In genomic region chr4:188282620-188283232, GRCh38 we compare ENCODE assay signal across 14 cellular contexts.
DNase-seq lines count a peak whose midpoint lies in the region; ATAC-seq and TF ChIP-seq lines count a peak whose summit lies in the region.
"Had no signal": no experiment of that assay in that cellular context is flagged by ENCODE, and none has a peak within 500 bp of the region (broad histone marks: within the 10 kb centered on the region; RNA-seq: fewer than 3 reads in every experiment).

No MANE protein-coding gene starts in this region.

- intact Hi-C loops in Right ventricle myocardium superior (cut with DNase I) (no loop called here), mucosa of descending colon (cut with DNase I, micrococcal nuclease) (no loop called here), aorta (cut with DNase I) (no loop called here)

- DNase-seq in cardiac muscle cell (ENCODE audit: low read depth in 1 of 2, low spot score in 1 of 2), result peak in 1 of 2 donors; percentile 29
- DNase-seq in Right ventricle myocardium superior, result no peak
- DNase-seq in foreskin keratinocyte, result no peak
- DNase-seq in mucosa of descending colon, result peak in 2 of 3 donors; percentile 7 to 35
- DNase-seq in aorta, result no peak
- no peak for DNase-seq in SHP77 treated with DMSO at 0.1 percent for 48 hours (lab: John Stamatoyannopoulos, UW)
- DNase-seq in MV-4-11 (lab: John Stamatoyannopoulos, UW), result no peak
- DNase-seq: activated CD4-positive, alpha-beta T cell treated with anti-CD3 and anti-CD28 coated beads for 4 hours; activated effector memory CD4-positive, alpha-beta T cell treated with Interleukin-2 at 50 U/mL for 16 hours; naive B cell; stimulated activated CD4-positive, alpha-beta T cell treated with anti-CD3 and anti-CD28 coated beads, Interleukin-1b, Interleukin-23, amount 100 ng/mL, for 48 hours; stimulated activated naive CD8-positive, alpha-beta T cell treated with anti-CD3 and anti-CD28 coated beads, Interleukin-15, Interleukin-2, amounts not matched to agents 100 U/mL and 50 U/mL, for 24 hours had no signal

- H3K36me3 ChIP-seq in cardiac muscle cell (no peaks in the 10 kb centered on the region), mucosa of descending colon (ENCODE audit: low read depth) (no peaks in the 10 kb centered on the region), aorta (ENCODE audit: control insufficient read depth in 1 of 2, insufficient read depth in 2 of 2, low read length in 1 of 2) (no peaks in the 10 kb centered on the region)
- H3K36me3 ChIP-seq: SJSA1 had no signal

- peak overlapping the region; percentile 10 for H3K4me3 ChIP-seq in cardiac muscle cell
- H3K4me3 ChIP-seq in mucosa of descending colon, result no peak overlapping the region
- no peak overlapping the region for H3K4me3 ChIP-seq in aorta (ENCODE audit: low read length in 2 of 2)
- H3K4me3 ChIP-seq: SJSA1 had no signal

- H3K9me3 ChIP-seq in cardiac muscle cell (ENCODE audit: low read depth) (no peaks in the 10 kb centered on the region), mucosa of descending colon (no peaks in the 10 kb centered on the region), aorta (ENCODE audit: control insufficient read depth, low read length) (no peaks in the 10 kb centered on the region)

- no peak for ATAC-seq in Right ventricle myocardium superior (ENCODE audit: poor library complexity)
- ATAC-seq in foreskin keratinocyte, result peak; percentile 69
- ATAC-seq in mucosa of descending colon, result peak; percentile 78
- peak; percentile 44 for ATAC-seq in aorta (ENCODE audit: low FRiP score)
- no peak for ATAC-seq in HG02588 (IDR thresholded peaks at IDR 0.05; ENCODE audit: unreplicated experiment)
- ATAC-seq: stimulated activated naive CD8-positive, alpha-beta T cell treated with anti-CD3 and anti-CD28 coated beads, Interleukin-15, Interleukin-2, amounts not matched to agents 100 U/mL and 50 U/mL, for 24 hours had no signal

- H3K27me3 ChIP-seq in cardiac muscle cell, result peaks cover 29% of the 10 kb centered on the region
- H3K27me3 ChIP-seq in foreskin keratinocyte, result peaks cover 4% of the 10 kb centered on the region
- H3K27me3 ChIP-seq in aorta (ENCODE audit: control insufficient read depth in 1 of 2, insufficient read depth in 2 of 2, low read length in 1 of 2), result no peaks in the 10 kb centered on the region
- H3K27me3 ChIP-seq: SJSA1 had no signal

- no peaks in the 10 kb centered on the region for H3K4me1 ChIP-seq in cardiac muscle cell (ENCODE audit: low read depth)
- H3K4me1 ChIP-seq in foreskin keratinocyte, result no peaks in the 10 kb centered on the region
- no peaks in the 10 kb centered on the region for H3K4me1 ChIP-seq in mucosa of descending colon (ENCODE audit: low read depth)
- no peaks in the 10 kb centered on the region for H3K4me1 ChIP-seq in aorta (ENCODE audit: control insufficient read depth in 1 of 2, insufficient read depth in 2 of 2, low read length in 2 of 2)
- H3K4me1 ChIP-seq: SJSA1 had no signal

- H3K27ac ChIP-seq in cardiac muscle cell (no peak overlapping the region), foreskin keratinocyte (no peak overlapping the region), aorta (ENCODE audit: low read depth in 1 of 2, low read length in 2 of 2) (no peak overlapping the region)
- H3K27ac ChIP-seq: SJSA1 had no signal

- 32 to 41% methylated on average over 47 to 50 of the region's 50 CpGs for WGBS in aorta, 2 donors

- TF ChIP-seq CTCF in cardiac muscle cell (IDR thresholded peaks at IDR 0.05; ENCODE audit: low read depth, low read length), result no peak
- no peak for TF ChIP-seq CTCF in foreskin keratinocyte (conservative IDR thresholded peaks at IDR 0.05)
- no peak for TF ChIP-seq CTCF in mucosa of descending colon (IDR thresholded peaks at IDR 0.05)

Comparison
In these comparisons a context has a peak if more than half of its experiments do, and no peak if none do; other contexts are left out.
1. DNase-seq: peak in mucosa of descending colon (2 of 3); none in Right ventricle myocardium superior (single experiment), foreskin keratinocyte (0 of 2), aorta (0 of 2), SHP77 treated with DMSO at 0.1 percent for 48 hours (single experiment) and MV-4-11 (single experiment).
2. ATAC-seq: peak in foreskin keratinocyte (single experiment), mucosa of descending colon (single experiment) and aorta (single experiment); none in Right ventricle myocardium superior (single experiment) and HG02588 (single experiment).